Comparison of ENCODE assay signal across 8 cellular contexts in genomic region chr19:1074512-1075283, GRCh38. TPM values are rescaled to one million over a fixed set of nuclear protein-coding genes. Genes with fewer than 3 reads are reported as not detected.
DNase-seq lines count a peak whose midpoint lies in the region; ATAC-seq and TF ChIP-seq lines count a peak whose summit lies in the region.

No MANE protein-coding gene starts in this region.

- peak overlapping the region in 8 of 11 experiments; percentile 46 to 61 (median 54); a peak in 13 of 22 replicates for H3K27ac ChIP-seq in BLaER1 treated with 17β-estradiol and CSF1 and Interleukin-3, amounts not matched to agents 10 nM and 100 nM
- H3K27ac ChIP-seq in stomach = peak overlapping the region; percentile 64 to 81 (median 73)

- peaks cover 64 to 98% (median 93%) of the 10 kb centered on the region in 11 experiments for H4K20me1 ChIP-seq in BLaER1 treated with 17β-estradiol and CSF1 and Interleukin-3, amounts not matched to agents 10 nM and 100 nM

- H3K4me3 Mint-ChIP-seq in activated naive CD8-positive, alpha-beta T cell treated with anti-CD3 and anti-CD28 coated beads, Interleukin-2, amount 50 U/mL, for 24 hours = peak overlapping the region; percentile 45

- TF ChIP-seq EP300 in stomach (IDR thresholded peaks at IDR 0.05) = no peak

- peaks cover 40% of the 10 kb centered on the region for H3K36me3 Mint-ChIP-seq in activated naive CD8-positive, alpha-beta T cell treated with anti-CD3 and anti-CD28 coated beads, Interleukin-2, amount 50 U/mL, for 24 hours (ENCODE audit: low read depth)

- H3K9ac ChIP-seq in BLaER1 treated with 17β-estradiol and CSF1 and Interleukin-3, amounts not matched to agents 10 nM and 100 nM = peak overlapping the region in 10 of 11 experiments; percentile 12 to 61 (median 50); a peak in 14 of 22 replicates

- TF ChIP-seq POLR2A in stomach (IDR thresholded peaks at IDR 0.05) = no peak

- peaks cover 88 to 97% (median 93%) of the 10 kb centered on the region in 11 experiments for H3K36me3 ChIP-seq in BLaER1 treated with 17β-estradiol and CSF1 and Interleukin-3, amounts not matched to agents 10 nM and 100 nM
- H3K36me3 ChIP-seq in stomach = peaks cover 0 to 26% (median 2%) of the 10 kb centered on the region in 4 donors

- DNase-seq in NCI-H187 treated with DMSO at 0.1 percent for 48 hours (lab: John Stamatoyannopoulos, UW) (peak; percentile 31), T-helper 9 cell (peak; percentile 99), mucosa of gallbladder (ENCODE audit: low spot score) (peak; percentile 86), stomach (peak; percentile 94), foreskin melanocyte (no peak)
- peak; percentile 84 for DNase-seq in activated naive CD8-positive, alpha-beta T cell treated with anti-CD3 and anti-CD28 coated beads, Interleukin-2, amount 50 U/mL, for 24 hours

- no peaks in the 10 kb centered on the region for H3K27me3 Mint-ChIP-seq in activated naive CD8-positive, alpha-beta T cell treated with anti-CD3 and anti-CD28 coated beads, Interleukin-2, amount 50 U/mL, for 24 hours

- WGBS in stomach, 5 donors = 19 to 41% (median 22%) methylated on average over 31 to 47 of the region's 55 CpGs

- no peaks in the 10 kb centered on the region for H3K9me3 Mint-ChIP-seq in activated naive CD8-positive, alpha-beta T cell treated with anti-CD3 and anti-CD28 coated beads, Interleukin-2, amount 50 U/mL, for 24 hours

- no peaks in the 10 kb centered on the region for H3K27me3 ChIP-seq in BLaER1 treated with 17β-estradiol and CSF1 and Interleukin-3, amounts not matched to agents 10 nM and 100 nM
- H3K27me3 ChIP-seq in stomach = peaks cover 0 to 29% (median 10%) of the 10 kb centered on the region in 3 donors

- TF ChIP-seq CTCF in stomach (IDR thresholded peaks at IDR 0.05) = no peak

- H3K4me3 ChIP-seq in BLaER1 treated with 17β-estradiol and CSF1 and Interleukin-3, amounts not matched to agents 10 nM and 100 nM = peak overlapping the region in 9 of 10 experiments; percentile 19 to 57 (median 30); a peak in 11 of 20 replicates
- peak overlapping the region; percentile 5 to 37 (median 26) for H3K4me3 ChIP-seq in stomach

- peaks cover 71% of the 10 kb centered on the region for H3K4me1 Mint-ChIP-seq in activated naive CD8-positive, alpha-beta T cell treated with anti-CD3 and anti-CD28 coated beads, Interleukin-2, amount 50 U/mL, for 24 hours

- no peaks in the 10 kb centered on the region for H3K9me3 ChIP-seq in BLaER1 treated with 17β-estradiol and CSF1 and Interleukin-3, amounts not matched to agents 10 nM and 100 nM (replicated peaks in 1 of 11)
- H3K9me3 ChIP-seq in stomach = no peaks in the 10 kb centered on the region

- peak overlapping the region; percentile 71 for H3K27ac Mint-ChIP-seq in activated naive CD8-positive, alpha-beta T cell treated with anti-CD3 and anti-CD28 coated beads, Interleukin-2, amount 50 U/mL, for 24 hours

- H3K4me1 ChIP-seq in BLaER1 treated with 17β-estradiol and CSF1 and Interleukin-3, amounts not matched to agents 10 nM and 100 nM = peaks cover 71 to 90% (median 81%) of the 10 kb centered on the region in 10 experiments
- peaks cover 16 to 78% (median 57%) of the 10 kb centered on the region in 4 donors for H3K4me1 ChIP-seq in stomach

- intact Hi-C loops in stomach (cut with DNase I; ENCODE audit: low total_unique reads) = no loop called here

- H3K4me2 ChIP-seq in BLaER1 treated with 17β-estradiol and CSF1 and Interleukin-3, amounts not matched to agents 10 nM and 100 nM = peak overlapping the region; percentile 73 to 97 (median 93)

- peak; percentile 43 for ATAC-seq in GM21423 (IDR thresholded peaks at IDR 0.05; ENCODE audit: unreplicated experiment)
- peak; percentile 18 for ATAC-seq in activated naive CD8-positive, alpha-beta T cell treated with anti-CD3 and anti-CD28 coated beads, Interleukin-2, amount 50 U/mL, for 24 hours

RNA-seq across cellular contexts. Expression of gene ARHGAP45, which starts 7.7 kb away (rescaled TPM):
- 42.4 TPM for total RNA-seq in mucosa of gallbladder
- total RNA-seq in stomach = 100 to 1,000 TPM in 1 of 5 donors, 10 to 100 TPM in 4; 14.3 to 211 (median 22.3) TPM
- polyA plus RNA-seq in stomach = 10 to 100 TPM; 12.2 to 15.4 (median 14.0) TPM

RNA-seq across cellular contexts. Expression of gene POLR2E, which starts 20.5 kb away (rescaled TPM):
- total RNA-seq in mucosa of gallbladder (137 TPM), stomach (100 to 1,000 TPM in 1 of 5 donors, 10 to 100 TPM in 4; 24.5 to 361 (median 40.6) TPM)
- polyA plus RNA-seq in stomach = 100 to 1,000 TPM; 109 to 128 (median 123) TPM

RNA-seq across cellular contexts. Expression of gene GPX4, which starts 29.1 kb away (rescaled TPM):
- 294 TPM for total RNA-seq in mucosa of gallbladder
- total RNA-seq in stomach = 100 to 1,000 TPM in 4 of 5 donors, 10 to 100 TPM in 1; 90.0 to 710 (median 158) TPM
- 100 to 1,000 TPM; 433 to 532 (median 509) TPM for polyA plus RNA-seq in stomach

RNA-seq across cellular contexts. Expression of gene ABCA7, which starts 34.8 kb away (rescaled TPM):
- total RNA-seq in mucosa of gallbladder (49.0 TPM), stomach (100 to 1,000 TPM in 1 of 5 donors, 10 to 100 TPM in 3, 1 to 10 TPM in 1; 5.1 to 144 (median 38.8) TPM)
- polyA plus RNA-seq in stomach = 10 to 100 TPM; 14.2 to 31.6 (median 22.0) TPM

RNA-seq across cellular contexts. Expression of gene CNN2, which starts 48.3 kb away (rescaled TPM):
- total RNA-seq in mucosa of gallbladder = 104 TPM
- 10 to 100 TPM in 4 of 5 donors, 1 to 10 TPM in 1; 7.0 to 98.5 (median 56.4) TPM for total RNA-seq in stomach
- 10 to 100 TPM; 85.1 to 93.9 (median 91.8) TPM for polyA plus RNA-seq in stomach
